In the genomic region with DNA sequence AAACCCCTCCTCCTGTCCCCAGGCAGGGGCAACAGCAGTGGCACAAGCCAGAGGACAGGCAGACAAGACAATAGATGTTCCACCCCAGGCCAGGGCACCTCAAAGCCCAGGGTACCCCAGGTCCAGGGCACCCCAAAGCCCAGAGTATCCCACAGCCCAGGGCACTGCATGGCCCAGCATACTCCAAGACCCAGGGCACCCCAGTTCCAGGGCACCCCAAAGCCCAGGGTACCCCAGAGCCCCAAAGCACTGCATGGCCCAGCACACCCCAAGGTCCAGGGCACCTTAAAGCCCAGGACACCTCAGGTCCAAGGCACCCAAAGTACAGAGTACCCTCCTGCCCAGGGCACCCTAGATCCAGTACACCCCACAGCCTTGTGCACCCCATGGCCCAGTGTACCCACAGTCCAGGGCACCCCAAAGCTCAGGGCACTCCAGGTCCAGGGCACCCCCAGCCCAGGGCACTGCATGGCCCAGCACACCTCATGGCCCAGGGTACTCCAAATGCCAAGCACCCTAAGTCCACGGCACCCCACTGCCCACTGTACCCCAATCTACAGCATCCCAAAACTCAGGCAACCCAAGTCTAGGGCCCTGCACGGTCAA, we compare ENCODE assay signal across 16 cellular contexts. TPM values are rescaled to one million over a fixed set of nuclear protein-coding genes. Genes with fewer than 3 reads are reported as not detected.
A peak's percentile ranks its signal among the peaks of the same experiment; 100 is the strongest.
DNase-seq lines count a peak whose midpoint lies in the region; ATAC-seq, FAIRE-seq and TF ChIP-seq lines count a peak whose summit lies in the region.
"Had no signal": no experiment of that assay in that cellular context is flagged by ENCODE, and none has a peak within 500 bp of the region (broad histone marks: within the 10 kb centered on the region; RNA-seq: fewer than 3 reads in every experiment).

No MANE protein-coding gene starts in this region.

- in situ Hi-C loops in K562 (cut with MboI): no loop called here

- no peak overlapping the region for H3K4me3 ChIP-seq in K562
- H3K4me3 ChIP-seq: ascending aorta had no signal

- H3K36me3 ChIP-seq in K562 (ENCODE audit: control insufficient read depth, insufficient read depth, low read length): peaks cover 12% of the 10 kb centered on the region; the same call in 1 of the 3 replicates
- H3K36me3 ChIP-seq: ascending aorta had no signal

- CTCF ChIA-PET in K562 (lab: Yijun Ruan, JAX; ENCODE audit: low intra/inter-chr PET ratio): no interaction called here

- no peak overlapping the region for H3K4me2 ChIP-seq in K562 (ENCODE audit: insufficient read depth, low read length)

- no peak overlapping the region for H2AFZ ChIP-seq in K562 (ENCODE audit: low read depth, low read length)

- peaks cover 4% of the 10 kb centered on the region for H3K9me1 ChIP-seq in K562 (ENCODE audit: control insufficient read depth, insufficient read depth, low read length)

- TF ChIP-seq EP300 in K562 (IDR thresholded peaks at IDR 0.05; ENCODE audit: low read length): no peak

- TF ChIP-seq CTCF in K562 (IDR thresholded peaks at IDR 0.05 in 2 of 3, conservative IDR thresholded peaks at IDR 0.05 in 1 of 3; ENCODE audit: insufficient read depth in 2 of 3, low read depth in 1 of 3, low read length in 3 of 3): no peak

- BruUV-seq in K562 (replicated peaks; lab: Mats Ljungman, UMichigan): no TSS peak

- peak overlapping the region in 1 of 2 experiments; percentile 3; a peak in 1 of 4 replicates for H3K9ac ChIP-seq in K562 (ENCODE audit: insufficient read depth in 1 of 2, low read depth in 2 of 2, low read length in 2 of 2)

- POLR2A ChIA-PET in K562 (lab: Yijun Ruan, JAX): no interaction called here

- FAIRE-seq in K562 (lab: Jason Lieb, UNC): peak; percentile 29

- peaks cover 55% of the 10 kb centered on the region for H3K79me2 ChIP-seq in K562 (ENCODE audit: control insufficient read depth, insufficient read depth, low read length)

- intact Hi-C loops in K562 (cut with micrococcal nuclease): no loop called here

- no peak for TF ChIP-seq POLR2A in K562 (conservative IDR thresholded peaks at IDR 0.05)

- no peak overlapping the region for H3K27ac ChIP-seq in K562 (ENCODE audit: extremely low read depth, low read depth, low read length)
- H3K27ac ChIP-seq: ascending aorta had no signal

- H4K20me1 ChIP-seq in K562 (replicated peaks; ENCODE audit: control insufficient read depth, insufficient read depth, low read length): peaks cover 11% of the 10 kb centered on the region

- H3K4me1 ChIP-seq in K562 (replicated peaks in 1 of 2; ENCODE audit: control insufficient read depth in 2 of 2, insufficient read depth in 2 of 2, low read length in 2 of 2): peaks cover 8 to 78% of the 10 kb centered on the region in 2 experiments; a peak in 4 of 5 replicates

- DNase-seq in AG08395 (ENCODE audit: low spot score): peak; percentile 42
- peak in 3 of 4 experiments; percentile 28 to 42 (median 41) for DNase-seq in K562 (ENCODE audit: extremely low read depth in 1 of 4, low spot score in 3 of 4)
- peak; percentile 21 for DNase-seq in mucosa of gallbladder (ENCODE audit: low spot score)
- DNase-seq in COLO829 (ENCODE audit: low spot score): no peak
- DNase-seq in islet precursor cell: no peak
- DNase-seq in NCI-H226: no peak
- DNase-seq in NCI-H526 (lab: John Stamatoyannopoulos, UW): no peak
- DNase-seq: activated CD8-positive, alpha-beta memory T cell treated with anti-CD3 and anti-CD28 coated beads, Interleukin-2, amount 50 U/mL, for 48 hours; effector memory CD4-positive, alpha-beta T cell; HCEC 1CT; Karpas-422; occipital lobe had no signal

- no peak for TF ChIP-seq RAD21 in K562 (CRISPR knock-in tag; conservative IDR thresholded peaks at IDR 0.05 in 1 of 2, IDR thresholded peaks at IDR 0.05 in 1 of 2)

- no peaks in the 10 kb centered on the region for H3K27me3 ChIP-seq in K562 (ENCODE audit: control insufficient read depth in 2 of 2, insufficient read depth in 2 of 2, low read length in 2 of 2)
- H3K27me3 ChIP-seq: ascending aorta had no signal

- no peaks in the 10 kb centered on the region for H3K9me3 ChIP-seq in K562 (replicated peaks; ENCODE audit: control insufficient read depth, insufficient read depth, low read depth, low read length)
- H3K9me3 ChIP-seq: ascending aorta had no signal

- ATAC-seq in GM18502 (IDR thresholded peaks at IDR 0.05; ENCODE audit: poor library complexity, unreplicated experiment) (peak; percentile 78), K562 (peak; percentile 33)

- WGBS in K562 (ENCODE audit: insufficient coverage, low coverage, missing lambda C conversion rate): 100% methylated on average over 2 of the region's 2 CpGs

TF ChIP-seq in K562, 482 proteins besides CTCF, POLR2A, EP300 and RAD21:
- TF ChIP-seq RBFOX2 (IDR thresholded peaks at IDR 0.05; ENCODE audit: low read depth, low read length): peak; percentile 50; the same call in 1 of the 2 replicates
- TF ChIP-seq, protein P1, sequence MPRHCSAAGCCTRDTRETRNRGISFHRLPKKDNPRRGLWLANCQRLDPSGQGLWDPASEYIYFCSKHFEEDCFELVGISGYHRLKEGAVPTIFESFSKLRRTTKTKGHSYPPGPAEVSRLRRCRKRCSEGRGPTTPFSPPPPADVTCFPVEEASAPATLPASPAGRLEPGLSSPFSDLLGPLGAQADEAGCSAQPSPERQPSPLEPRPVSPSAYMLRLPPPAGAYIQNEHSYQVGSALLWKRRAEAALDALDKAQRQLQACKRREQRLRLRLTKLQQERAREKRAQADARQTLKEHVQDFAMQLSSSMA (CRISPR knock-in tag; IDR thresholded peaks at IDR 0.05): no peak
- TF ChIP-seq ZBTB7A (IDR thresholded peaks at IDR 0.05; ENCODE audit: borderline replicate concordance, control insufficient read depth, low read depth, low read length): no peak
- TF ChIP-seq MBD1 (CRISPR knock-in tag; IDR thresholded peaks at IDR 0.05): no peak
- no peak for TF ChIP-seq SMAD4 (CRISPR knock-in tag; conservative IDR thresholded peaks at IDR 0.05)

RNA-seq across cellular contexts. Expression of gene JAG2, which starts 6.1 kb away (rescaled TPM):
- 61.3 and 185 TPM in 2 replicates for total RNA-seq in K562 (2011; cell fraction: chromatin; rRNA removed; ENCODE audit: low replicate concordance)
- total RNA-seq in K562 (2011; cell fraction: nucleolus; rRNA removed): 142 and 150 TPM in 2 replicates
- total RNA-seq in K562 (2011; cell fraction: nucleoplasm; rRNA removed): 67.6 and 76.6 TPM in 2 replicates
- total RNA-seq in K562 (2014; rRNA removed) (20.1 and 22.8 TPM in 2 replicates), K562 (2014; rRNA removed; fragmentation: Illumina TruSeq; extraction: Trizol) (2.4 and 3.3 TPM in 2 replicates), K562 (2015; rRNA removed; fragmentation: Illumina TruSeq; extraction: Trizol) (10.5 and 10.7 TPM in 2 replicates), K562 (2021) (43.4 and 48.4 TPM in 2 replicates), mucosa of gallbladder (12.7 TPM)
- polyA plus RNA-seq in K562 (2011; rRNA removed) (8.6 and 12.1 TPM in 2 replicates), K562 (2014; fragmentation: Illumina TruSeq; extraction: Trizol) (6.6 and 16.7 TPM in 2 replicates), K562 (2014; fragmentation: Nextera tagmentation; extraction: Ambion mirVana) (under 1 TPM; 0.25 to 0.50 TPM), K562 (2014; rRNA removed) (24.5 and 38.0 TPM in 2 replicates)
- 10.2 and 16.7 TPM in 2 replicates for polyA plus RNA-seq in K562 (2011; cell fraction: cytosol; rRNA removed)
- 134 and 193 TPM in 2 replicates for polyA plus RNA-seq in K562 (2011; cell fraction: nucleus; rRNA removed)
- 20.4 and 32.1 TPM in 2 replicates for polyA plus RNA-seq in K562 (2012)
- 8.1 and 12.6 TPM in 2 replicates for polyA minus RNA-seq in K562 (2011; rRNA and poly(A)+ RNA removed)
- polyA minus RNA-seq in K562 (2011; cell fraction: cytosol; rRNA and poly(A)+ RNA removed): 17.8 and 19.8 TPM in 2 replicates
- 39.4 and 47.9 TPM in 2 replicates for polyA minus RNA-seq in K562 (2011; cell fraction: nucleus; rRNA and poly(A)+ RNA removed)
- total RNA-seq: RPMI7951 had no signal
- polyA plus RNA-seq: CD4-positive, alpha-beta memory T cell had no signal

RNA-seq across cellular contexts. Expression of gene NUDT14, which starts 18.6 kb away (rescaled TPM):
- 7.5 and 26.6 TPM in 2 replicates for total RNA-seq in K562 (2011; cell fraction: chromatin; rRNA removed; ENCODE audit: low replicate concordance)
- total RNA-seq in K562 (2011; cell fraction: nucleolus; rRNA removed): 23.2 and 26.8 TPM in 2 replicates
- 10.1 and 13.7 TPM in 2 replicates for total RNA-seq in K562 (2011; cell fraction: nucleoplasm; rRNA removed)
- 12.3 and 13.2 TPM in 2 replicates for total RNA-seq in K562 (2014; rRNA removed)
- 1.7 and 2.1 TPM in 2 replicates for total RNA-seq in K562 (2014; rRNA removed; fragmentation: Illumina TruSeq; extraction: Trizol)
- 11.7 and 11.9 TPM in 2 replicates for total RNA-seq in K562 (2015; rRNA removed; fragmentation: Illumina TruSeq; extraction: Trizol)
- 15.7 and 16.3 TPM in 2 replicates for total RNA-seq in K562 (2021)
- polyA plus RNA-seq in K562 (2011; rRNA removed): 8.3 and 10.6 TPM in 2 replicates
- polyA plus RNA-seq in K562 (2011; cell fraction: cytosol; rRNA removed): 10.6 and 23.4 TPM in 2 replicates
- polyA plus RNA-seq in K562 (2011; cell fraction: nucleus; rRNA removed): 16.5 and 26.6 TPM in 2 replicates
- 20.4 and 28.6 TPM in 2 replicates for polyA plus RNA-seq in K562 (2012)
- 3.1 and 6.4 TPM in 2 replicates for polyA plus RNA-seq in K562 (2014; fragmentation: Illumina TruSeq; extraction: Trizol)
- under 1 TPM; 0.14 to 0.85 TPM for polyA plus RNA-seq in K562 (2014; fragmentation: Nextera tagmentation; extraction: Ambion mirVana)
- polyA plus RNA-seq in K562 (2014; rRNA removed): 8.2 and 14.5 TPM in 2 replicates
- 1.1 and 2.3 TPM in 2 replicates for polyA minus RNA-seq in K562 (2011; rRNA and poly(A)+ RNA removed)
- polyA minus RNA-seq in K562 (2011; cell fraction: cytosol; rRNA and poly(A)+ RNA removed): 3.7 and 9.5 TPM in 2 replicates
- polyA minus RNA-seq in K562 (2011; cell fraction: nucleus; rRNA and poly(A)+ RNA removed): 2.7 and 3.6 TPM in 2 replicates
- 47.2 TPM for total RNA-seq in mucosa of gallbladder

Comparison
In these comparisons a context has a peak if more than half of its experiments do, and no peak if none do; other contexts are left out.
1. DNase-seq: peak in AG08395 (single experiment), K562 (3 of 4) and mucosa of gallbladder (single experiment); none in COLO829 (single experiment), islet precursor cell (single experiment), NCI-H226 (single experiment) and NCI-H526 (0 of 2).